ENCODE assay signal across 8 cellular contexts in the genomic region with DNA sequence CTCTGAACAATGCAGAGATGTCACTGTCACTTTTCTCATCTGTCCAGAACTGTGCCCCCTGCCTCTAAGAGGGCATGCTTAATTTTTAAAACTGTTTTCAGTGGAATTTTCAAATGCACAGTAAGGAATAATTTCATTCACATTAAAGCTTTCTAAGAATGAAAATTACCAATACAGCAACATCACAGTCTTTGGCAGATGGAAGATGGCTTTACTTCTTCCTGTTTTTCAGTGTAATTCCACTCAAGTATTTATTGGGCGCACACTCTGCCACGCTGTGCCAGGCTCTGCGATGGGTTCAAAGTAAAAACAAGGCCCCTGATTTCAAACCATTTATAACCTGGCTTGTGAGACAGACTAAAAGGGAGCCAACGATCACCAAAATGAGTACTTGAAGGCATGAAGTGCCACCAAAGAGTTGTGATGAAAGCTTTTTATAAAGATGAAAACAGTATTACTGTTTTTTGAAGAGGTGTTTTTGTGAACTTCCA. TPM values are rescaled to one million over a fixed set of nuclear protein-coding genes. Genes with fewer than 3 reads are reported as not detected.
DNase-seq lines count a peak whose midpoint lies in the region; ATAC-seq and TF ChIP-seq lines count a peak whose summit lies in the region.

No MANE protein-coding gene starts in this region.

- H3K27ac ChIP-seq in right lobe of liver = peak overlapping the region; percentile 90 to 96 (median 93)
- H3K27ac ChIP-seq in upper lobe of left lung = peak overlapping the region; percentile 92 to 99 (median 98)

- peak overlapping the region; percentile 90 for H3K4me3 Mint-ChIP-seq in activated naive CD4-positive, alpha-beta T cell treated with anti-CD3 and anti-CD28 coated beads, Interleukin-2, amount 10 ng/mL, durations not matched to agents 7 days and 5 days
- H3K4me3 Mint-ChIP-seq in activated naive CD8-positive, alpha-beta T cell treated with anti-CD3 and anti-CD28 coated beads for 36 hours = peak overlapping the region; percentile 95

- ATAC-seq in right lobe of liver = no peak
- no peak for ATAC-seq in upper lobe of left lung (ENCODE audit: low FRiP score in 2 of 2)
- no peak for ATAC-seq in HG02798 (IDR thresholded peaks at IDR 0.05; ENCODE audit: poor library complexity, unreplicated experiment)
- ATAC-seq in HG02938 (IDR thresholded peaks at IDR 0.05; ENCODE audit: unreplicated experiment) = no peak

- H3K4me3 ChIP-seq in right lobe of liver (peak overlapping the region in 2 of 3 donors; percentile 67 to 76), upper lobe of left lung (peak overlapping the region in 3 of 4 donors; percentile 74 to 88 (median 75))

- TF ChIP-seq POLR2A in right lobe of liver (IDR thresholded peaks at IDR 0.05) (no peak), upper lobe of left lung (IDR thresholded peaks at IDR 0.05) (no peak)

- intact Hi-C loops in right lobe of liver (cut with DNase I) = no loop called here

- H3K36me3 ChIP-seq in right lobe of liver (no peaks in the 10 kb centered on the region), upper lobe of left lung (no peaks in the 10 kb centered on the region)

- CTCF ChIA-PET in activated naive CD4-positive, alpha-beta T cell treated with anti-CD3 and anti-CD28 coated beads, Interleukin-2, amount 10 ng/mL, durations not matched to agents 7 days and 5 days (lab: Charles Lee) = interaction anchor here (0.5 to 1.1 kb wide), 3 partner anchors 20 to 179 kb away, joined by 3 read pairs; no protein-coding TSS in a partner anchor
- CTCF ChIA-PET in HEK293T (lab: Yijun Ruan, JAX) = no interaction called here

- POLR2A ChIA-PET in HEK293T (lab: Yijun Ruan, JAX) = no interaction called here

- no peaks in the 10 kb centered on the region for H3K9me3 Mint-ChIP-seq in activated naive CD4-positive, alpha-beta T cell treated with anti-CD3 and anti-CD28 coated beads, Interleukin-2, amount 10 ng/mL, durations not matched to agents 7 days and 5 days
- no peaks in the 10 kb centered on the region for H3K9me3 Mint-ChIP-seq in activated naive CD8-positive, alpha-beta T cell treated with anti-CD3 and anti-CD28 coated beads for 36 hours

- H3K36me3 Mint-ChIP-seq in activated naive CD4-positive, alpha-beta T cell treated with anti-CD3 and anti-CD28 coated beads, Interleukin-2, amount 10 ng/mL, durations not matched to agents 7 days and 5 days = peaks cover 14% of the 10 kb centered on the region
- peaks cover 7% of the 10 kb centered on the region for H3K36me3 Mint-ChIP-seq in activated naive CD8-positive, alpha-beta T cell treated with anti-CD3 and anti-CD28 coated beads for 36 hours

- peaks cover 35% of the 10 kb centered on the region for H3K4me1 Mint-ChIP-seq in activated naive CD4-positive, alpha-beta T cell treated with anti-CD3 and anti-CD28 coated beads, Interleukin-2, amount 10 ng/mL, durations not matched to agents 7 days and 5 days
- H3K4me1 Mint-ChIP-seq in activated naive CD8-positive, alpha-beta T cell treated with anti-CD3 and anti-CD28 coated beads for 36 hours = peaks cover 31% of the 10 kb centered on the region

- H3K9me3 ChIP-seq in right lobe of liver = no peaks in the 10 kb centered on the region
- no peaks in the 10 kb centered on the region for H3K9me3 ChIP-seq in upper lobe of left lung

- 58% methylated on average over 4 of the region's 4 CpGs for WGBS in right lobe of liver (ENCODE audit: insufficient coverage, low coverage, low lambda C conversion rate, missing lambda C conversion rate)
- 24 to 44% methylated on average over 4 of the region's 4 CpGs for WGBS in upper lobe of left lung, 2 donors

- DNase-seq in activated naive CD4-positive, alpha-beta T cell treated with anti-CD3 and anti-CD28 coated beads, Interleukin-2, amount 10 ng/mL, durations not matched to agents 7 days and 5 days = no peak
- DNase-seq in activated naive CD4-positive, alpha-beta T cell treated with Interleukin-2 at 50 U/mL for 16 hours = no peak
- no peak for DNase-seq in activated naive CD8-positive, alpha-beta T cell treated with anti-CD3 and anti-CD28 coated beads for 36 hours
- DNase-seq in right lobe of liver (no peak), upper lobe of left lung (no peak), HEK293T (ENCODE audit: extremely low spot score) (no peak)

- H3K27ac Mint-ChIP-seq in activated naive CD4-positive, alpha-beta T cell treated with anti-CD3 and anti-CD28 coated beads, Interleukin-2, amount 10 ng/mL, durations not matched to agents 7 days and 5 days = peak overlapping the region; percentile 97
- H3K27ac Mint-ChIP-seq in activated naive CD8-positive, alpha-beta T cell treated with anti-CD3 and anti-CD28 coated beads for 36 hours = peak overlapping the region; percentile 98

- H3K27me3 ChIP-seq in right lobe of liver (no peaks in the 10 kb centered on the region), upper lobe of left lung (no peaks in the 10 kb centered on the region)

- H3K27me3 Mint-ChIP-seq in activated naive CD4-positive, alpha-beta T cell treated with anti-CD3 and anti-CD28 coated beads, Interleukin-2, amount 10 ng/mL, durations not matched to agents 7 days and 5 days = peaks cover 4% of the 10 kb centered on the region
- H3K27me3 Mint-ChIP-seq in activated naive CD8-positive, alpha-beta T cell treated with anti-CD3 and anti-CD28 coated beads for 36 hours = no peaks in the 10 kb centered on the region

- no peak for TF ChIP-seq CTCF in right lobe of liver (IDR thresholded peaks at IDR 0.05)
- no peak for TF ChIP-seq CTCF in upper lobe of left lung (IDR thresholded peaks at IDR 0.05)

- peaks cover 0 to 21% (median 9%) of the 10 kb centered on the region in 4 donors for H3K4me1 ChIP-seq in right lobe of liver
- peaks cover 21 to 31% (median 26%) of the 10 kb centered on the region in 4 donors for H3K4me1 ChIP-seq in upper lobe of left lung

- TF ChIP-seq EP300 in upper lobe of left lung (IDR thresholded peaks at IDR 0.05) = no peak

TF ChIP-seq in HEK293T, 16 proteins besides CTCF, POLR2A, EP300 and RAD21:
- no peak for TF ChIP-seq NFRKB (IDR thresholded peaks at IDR 0.05)

RNA-seq across cellular contexts. Expression of gene TOP2B, which starts 1.0 kb away (rescaled TPM):
- 100 to 1,000 TPM; 128 to 130 TPM for total RNA-seq in activated naive CD8-positive, alpha-beta T cell treated with anti-CD3 and anti-CD28 coated beads for 36 hours
- total RNA-seq in right lobe of liver (10 to 100 TPM; 26.3 to 42.3 (median 33.5) TPM), upper lobe of left lung (100 to 1,000 TPM in 2 of 6 donors, 10 to 100 TPM in 4; 67.7 to 168 (median 75.6) TPM)
